ENCODE assay signal across 17 cellular contexts in the genomic region with DNA sequence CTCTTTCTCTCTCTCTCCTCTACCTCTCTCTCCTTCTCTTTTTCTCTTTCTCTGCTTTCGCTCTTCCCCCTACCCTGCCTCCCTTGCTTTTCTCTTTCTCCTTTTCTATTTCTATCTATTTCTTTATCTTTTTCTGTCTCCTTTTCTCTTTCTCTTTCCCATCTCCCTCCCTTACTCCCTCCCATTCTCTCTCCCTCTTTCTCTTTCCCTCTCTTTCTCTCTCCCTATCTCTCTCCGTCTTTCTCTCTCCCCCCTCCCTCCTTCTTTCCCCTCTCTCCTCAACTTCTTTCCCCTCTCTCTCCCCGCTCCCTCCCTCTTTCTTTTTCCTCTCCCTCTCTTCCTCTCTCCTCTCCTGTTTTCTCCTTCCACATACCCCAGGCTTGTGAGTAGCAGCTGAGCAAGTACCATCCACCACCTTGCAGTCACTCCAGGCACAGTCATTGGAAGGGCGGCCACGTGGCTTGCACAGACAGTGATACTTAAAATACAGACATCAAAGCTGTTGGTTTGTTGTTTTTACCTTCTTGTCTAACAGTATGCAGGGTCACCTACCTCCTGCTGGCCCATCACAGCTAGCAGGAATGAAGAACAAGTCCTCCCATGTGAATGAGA.
DNase-seq lines count a peak whose midpoint lies in the region; ATAC-seq and TF ChIP-seq lines count a peak whose summit lies in the region.
"Had no signal": no experiment of that assay in that cellular context is flagged by ENCODE, and none has a peak within 500 bp of the region (broad histone marks: within the 10 kb centered on the region; RNA-seq: fewer than 3 reads in every experiment).

No MANE protein-coding gene starts in this region.

- no peaks in the 10 kb centered on the region for H4K20me1 ChIP-seq in Loucy (ENCODE audit: insufficient read depth, low read length, poor library complexity, severe bottlenecking)

- H3K4me3 Mint-ChIP-seq in activated naive CD8-positive, alpha-beta T cell treated with anti-CD3 and anti-CD28 coated beads, Interleukin-2, amount 10 ng/mL, durations not matched to agents 7 days and 5 days: peak overlapping the region; percentile 39
- no peak overlapping the region for H3K4me3 Mint-ChIP-seq in activated naive CD8-positive, alpha-beta T cell treated with anti-CD3 and anti-CD28 coated beads for 36 hours
- no peak overlapping the region for H3K4me3 Mint-ChIP-seq in endodermal cell
- H3K4me3 Mint-ChIP-seq in natural killer cell treated with Interleukin-12 subunit alpha and Interleukin-12 subunit beta and Interleukin-15 and Interleukin-18, amount 100 ng/mL, for 72 hours: no peak overlapping the region
- H3K4me3 Mint-ChIP-seq: CD8-positive, alpha-beta T cell had no signal

- H3K79me2 ChIP-seq in Loucy (ENCODE audit: insufficient read depth, low read length): no peaks in the 10 kb centered on the region

- no peak for DNase-seq in activated naive CD8-positive, alpha-beta T cell treated with anti-CD3 and anti-CD28 coated beads, Interleukin-2, amount 10 ng/mL, durations not matched to agents 7 days and 5 days
- no peak for DNase-seq in activated naive CD8-positive, alpha-beta T cell treated with anti-CD3 and anti-CD28 coated beads for 36 hours
- DNase-seq in endodermal cell (peak; percentile 57), NCI-H774 (lab: John Stamatoyannopoulos, UW) (no peak), NCI-H128 (lab: John Stamatoyannopoulos, UW; ENCODE audit: unreplicated experiment) (no peak), lower lobe of right lung (no peak)
- no peak for DNase-seq in natural killer cell treated with Interleukin-12 subunit alpha and Interleukin-12 subunit beta and Interleukin-15 and Interleukin-18, amount 100 ng/mL, for 72 hours (ENCODE audit: low spot score)
- DNase-seq: CD8-positive, alpha-beta T cell; DMS53; Kasumi-1; NCI-H1092 treated with DMSO at 0.1 percent for 48 hours; NCI-H1694 treated with DMSO at 0.1 percent for 48 hours; NCI-H2107; NCI-H226; NCI-H524 treated with DMSO at 0.1 percent for 48 hours had no signal

- H3K36me3 Mint-ChIP-seq in activated naive CD8-positive, alpha-beta T cell treated with anti-CD3 and anti-CD28 coated beads, Interleukin-2, amount 10 ng/mL, durations not matched to agents 7 days and 5 days: peaks cover 30% of the 10 kb centered on the region
- no peaks in the 10 kb centered on the region for H3K36me3 Mint-ChIP-seq in activated naive CD8-positive, alpha-beta T cell treated with anti-CD3 and anti-CD28 coated beads for 36 hours
- H3K36me3 Mint-ChIP-seq in endodermal cell (ENCODE audit: low read depth): no peaks in the 10 kb centered on the region
- H3K36me3 Mint-ChIP-seq in natural killer cell treated with Interleukin-12 subunit alpha and Interleukin-12 subunit beta and Interleukin-15 and Interleukin-18, amount 100 ng/mL, for 72 hours: no peaks in the 10 kb centered on the region
- H3K36me3 Mint-ChIP-seq: CD8-positive, alpha-beta T cell had no signal

- H2AFZ ChIP-seq in Loucy (ENCODE audit: low read length): peak overlapping the region; percentile 59

- H3K9me3 Mint-ChIP-seq in activated naive CD8-positive, alpha-beta T cell treated with anti-CD3 and anti-CD28 coated beads, Interleukin-2, amount 10 ng/mL, durations not matched to agents 7 days and 5 days: peaks cover 10% of the 10 kb centered on the region
- H3K9me3 Mint-ChIP-seq in activated naive CD8-positive, alpha-beta T cell treated with anti-CD3 and anti-CD28 coated beads for 36 hours: no peaks in the 10 kb centered on the region
- H3K9me3 Mint-ChIP-seq in endodermal cell: no peaks in the 10 kb centered on the region
- H3K9me3 Mint-ChIP-seq in natural killer cell treated with Interleukin-12 subunit alpha and Interleukin-12 subunit beta and Interleukin-15 and Interleukin-18, amount 100 ng/mL, for 72 hours: no peaks in the 10 kb centered on the region
- H3K9me3 Mint-ChIP-seq: CD8-positive, alpha-beta T cell had no signal

- POLR2A ChIA-PET in activated naive CD8-positive, alpha-beta T cell treated with anti-CD3 and anti-CD28 coated beads, Interleukin-2, amount 10 ng/mL, durations not matched to agents 7 days and 5 days (lab: Charles Lee): interaction anchor here (0.5 to 1.6 kb wide), 3 partner anchors 51 to 210 kb away, joined by 3 to 4 read pairs (median 3); no protein-coding TSS in a partner anchor

- peak overlapping the region; percentile 1 for H3K4me3 ChIP-seq in Loucy (ENCODE audit: low read length, poor library complexity, severe bottlenecking)
- H3K4me3 ChIP-seq in endodermal cell (ENCODE audit: low read length): no peak overlapping the region
- H3K4me3 ChIP-seq in lower lobe of right lung: no peak overlapping the region
- H3K4me3 ChIP-seq: SJSA1 had no signal

- ATAC-seq in activated naive CD8-positive, alpha-beta T cell treated with anti-CD3 and anti-CD28 coated beads, Interleukin-2, amount 10 ng/mL, durations not matched to agents 7 days and 5 days (ENCODE audit: low read depth): no peak
- ATAC-seq in natural killer cell treated with Interleukin-12 subunit alpha and Interleukin-12 subunit beta and Interleukin-15 and Interleukin-18, amount 100 ng/mL, for 72 hours: no peak
- ATAC-seq in lower lobe of right lung: no peak
- ATAC-seq: CD8-positive, alpha-beta T cell had no signal

- H3K4me1 ChIP-seq in Loucy (ENCODE audit: insufficient read depth, low read length, poor library complexity, severe bottlenecking) (peaks cover 56% of the 10 kb centered on the region), endodermal cell (ENCODE audit: control insufficient read depth, insufficient read depth, low read length) (no peaks in the 10 kb centered on the region), lower lobe of right lung (no peaks in the 10 kb centered on the region)
- H3K4me1 ChIP-seq: SJSA1 had no signal

- H3K27ac ChIP-seq in endodermal cell (ENCODE audit: low read depth, low read length): no peak overlapping the region
- no peak overlapping the region for H3K27ac ChIP-seq in lower lobe of right lung
- H3K27ac ChIP-seq: SJSA1 had no signal

- peaks cover 44% of the 10 kb centered on the region for H3K4me1 Mint-ChIP-seq in activated naive CD8-positive, alpha-beta T cell treated with anti-CD3 and anti-CD28 coated beads, Interleukin-2, amount 10 ng/mL, durations not matched to agents 7 days and 5 days
- peaks cover 5% of the 10 kb centered on the region for H3K4me1 Mint-ChIP-seq in activated naive CD8-positive, alpha-beta T cell treated with anti-CD3 and anti-CD28 coated beads for 36 hours
- H3K4me1 Mint-ChIP-seq in endodermal cell: peaks cover 17% of the 10 kb centered on the region
- H3K4me1 Mint-ChIP-seq in natural killer cell treated with Interleukin-12 subunit alpha and Interleukin-12 subunit beta and Interleukin-15 and Interleukin-18, amount 100 ng/mL, for 72 hours (ENCODE audit: low read depth in 2 of 2): no peaks in the 10 kb centered on the region

- peaks cover 6% of the 10 kb centered on the region for H3K27me3 Mint-ChIP-seq in activated naive CD8-positive, alpha-beta T cell treated with anti-CD3 and anti-CD28 coated beads, Interleukin-2, amount 10 ng/mL, durations not matched to agents 7 days and 5 days
- peaks cover 19% of the 10 kb centered on the region for H3K27me3 Mint-ChIP-seq in activated naive CD8-positive, alpha-beta T cell treated with anti-CD3 and anti-CD28 coated beads for 36 hours
- H3K27me3 Mint-ChIP-seq in endodermal cell (ENCODE audit: insufficient read depth): no peaks in the 10 kb centered on the region
- peaks cover 13 to 32% of the 10 kb centered on the region in 2 donors for H3K27me3 Mint-ChIP-seq in natural killer cell treated with Interleukin-12 subunit alpha and Interleukin-12 subunit beta and Interleukin-15 and Interleukin-18, amount 100 ng/mL, for 72 hours

- H3K9me3 ChIP-seq in Loucy (ENCODE audit: insufficient read depth, low read depth, low read length) (no peaks in the 10 kb centered on the region), endodermal cell (ENCODE audit: control insufficient read depth, low read length) (no peaks in the 10 kb centered on the region), lower lobe of right lung (no peaks in the 10 kb centered on the region)
- H3K9me3 ChIP-seq: SJSA1 had no signal

- H3K9me2 ChIP-seq in Loucy (replicated peaks; ENCODE audit: low read depth, low read length): no peaks in the 10 kb centered on the region

- peak overlapping the region; percentile 55 for H3K4me2 ChIP-seq in Loucy (ENCODE audit: low read depth, low read length, poor library complexity, severe bottlenecking)

- H3K9ac ChIP-seq in Loucy (ENCODE audit: low read depth, low read length, poor library complexity, severe bottlenecking): peak overlapping the region; percentile 61
- no peak overlapping the region for H3K9ac ChIP-seq in endodermal cell (ENCODE audit: extremely low read depth, low read length, poor library complexity, severe bottlenecking)

- H3K27me3 ChIP-seq in Loucy (ENCODE audit: insufficient read depth, low read length, poor library complexity, severe bottlenecking) (no peaks in the 10 kb centered on the region), endodermal cell (ENCODE audit: control insufficient read depth, insufficient read depth, low read length, poor library complexity, severe bottlenecking) (no peaks in the 10 kb centered on the region), lower lobe of right lung (ENCODE audit: low read depth) (no peaks in the 10 kb centered on the region)

- TF ChIP-seq CTCF in Loucy (conservative IDR thresholded peaks at IDR 0.05; ENCODE audit: low read length) (no peak), endodermal cell (conservative IDR thresholded peaks at IDR 0.05) (no peak), lower lobe of right lung (IDR thresholded peaks at IDR 0.05) (no peak)

- 75 to 80% methylated on average over 4 to 5 of the region's 5 CpGs for WGBS in endodermal cell (ENCODE audit: insufficient coverage in 1 of 2, insufficient read length in 1 of 2), 2 experiments

- H3F3A ChIP-seq in Loucy (ENCODE audit: low read depth): no peaks in the 10 kb centered on the region

- intact Hi-C loops in lower lobe of right lung (cut with DNase I): no loop called here

- H3K36me3 ChIP-seq in Loucy (ENCODE audit: insufficient read depth, low read length) (no peaks in the 10 kb centered on the region), endodermal cell (ENCODE audit: control insufficient read depth, insufficient read depth, low read length) (no peaks in the 10 kb centered on the region), lower lobe of right lung (no peaks in the 10 kb centered on the region)
- H3K36me3 ChIP-seq: SJSA1 had no signal

- peak overlapping the region; percentile 68 for H3K27ac Mint-ChIP-seq in activated naive CD8-positive, alpha-beta T cell treated with anti-CD3 and anti-CD28 coated beads, Interleukin-2, amount 10 ng/mL, durations not matched to agents 7 days and 5 days
- no peak overlapping the region for H3K27ac Mint-ChIP-seq in activated naive CD8-positive, alpha-beta T cell treated with anti-CD3 and anti-CD28 coated beads for 36 hours
- H3K27ac Mint-ChIP-seq in endodermal cell: no peak overlapping the region
- no peak overlapping the region for H3K27ac Mint-ChIP-seq in natural killer cell treated with Interleukin-12 subunit alpha and Interleukin-12 subunit beta and Interleukin-15 and Interleukin-18, amount 100 ng/mL, for 72 hours
- H3K27ac Mint-ChIP-seq: CD8-positive, alpha-beta T cell had no signal
